18 cellular contexts compared by ENCODE assay signal in genomic region chr19:2902590-2903218, GRCh38. TPM values are rescaled to one million over a fixed set of nuclear protein-coding genes. Genes with fewer than 3 reads are reported as not detected.
DNase-seq lines count a peak whose midpoint lies in the region; ATAC-seq, FAIRE-seq and TF ChIP-seq lines count a peak whose summit lies in the region.
"Had no signal": no experiment of that assay in that cellular context is flagged by ENCODE, and none has a peak within 500 bp of the region (broad histone marks: within the 10 kb centered on the region; RNA-seq: fewer than 3 reads in every experiment).

No MANE protein-coding gene starts in this region.

- no peak overlapping the region for H3K9ac ChIP-seq in endothelial cell of umbilical vein (replicated peaks; ENCODE audit: extremely low read depth, insufficient read depth, low read length)

- H3K79me2 ChIP-seq in endothelial cell of umbilical vein (ENCODE audit: control insufficient read depth, insufficient read depth, low read length) = peaks cover 10% of the 10 kb centered on the region

- no peaks in the 10 kb centered on the region for H3K4me1 ChIP-seq in endothelial cell of umbilical vein (ENCODE audit: control insufficient read depth, extremely low read depth, insufficient read depth, low read length)
- peaks cover 0 to 10% of the 10 kb centered on the region in 2 donors for H3K4me1 ChIP-seq in right atrium auricular region

- peak; percentile 37 for FAIRE-seq in endothelial cell of umbilical vein (lab: Jason Lieb, UNC)

- H2AFZ ChIP-seq in endothelial cell of umbilical vein (ENCODE audit: low read depth, low read length) = no peak overlapping the region

- POLR2A ChIA-PET in endothelial cell of umbilical vein (lab: Charles Lee) = no interaction called here

- ATAC-seq in activated T-cell treated with anti-CD3 and anti-CD28 coated beads, Interleukin-2, amount 50 U/mL, for 72 hours (replicated peaks in 1 of 2) = no peak
- ATAC-seq: body of pancreas, sciatic nerve, T-helper 17 cell had no signal

- no peak for TF ChIP-seq POLR2A in endothelial cell of umbilical vein (IDR thresholded peaks at IDR 0.05; ENCODE audit: low read depth, low read length)

- no peaks in the 10 kb centered on the region for H3K9me3 Mint-ChIP-seq in activated T-cell treated with anti-CD3 and anti-CD28 coated beads, Interleukin-2, amount 50 U/mL, for 72 hours
- peaks cover 3% of the 10 kb centered on the region for H3K9me3 Mint-ChIP-seq in progenitor cell of endocrine pancreas (ENCODE audit: low read depth)

- H3K4me2 ChIP-seq in endothelial cell of umbilical vein (ENCODE audit: insufficient read depth, low read length) = no peak overlapping the region

- H3K27ac Mint-ChIP-seq in activated T-cell treated with anti-CD3 and anti-CD28 coated beads, Interleukin-2, amount 50 U/mL, for 72 hours = no peak overlapping the region
- H3K27ac Mint-ChIP-seq in progenitor cell of endocrine pancreas = no peak overlapping the region
- H3K27ac Mint-ChIP-seq: T-helper 17 cell had no signal

- H3K4me1 Mint-ChIP-seq in activated T-cell treated with anti-CD3 and anti-CD28 coated beads, Interleukin-2, amount 50 U/mL, for 72 hours (ENCODE audit: low read depth) = peaks cover 39% of the 10 kb centered on the region
- peaks cover 5% of the 10 kb centered on the region for H3K4me1 Mint-ChIP-seq in progenitor cell of endocrine pancreas (ENCODE audit: low read depth)

- H3K4me3 ChIP-seq in endothelial cell of umbilical vein (replicated peaks in 1 of 3; ENCODE audit: insufficient read depth in 1 of 3, low read depth in 1 of 3, low read length in 3 of 3) = no peak overlapping the region
- H3K4me3 ChIP-seq in right atrium auricular region = no peak overlapping the region
- H3K4me3 ChIP-seq: body of pancreas, lung had no signal

- TF ChIP-seq CTCF in endothelial cell of umbilical vein (IDR thresholded peaks at IDR 0.05; ENCODE audit: extremely low read depth in 1 of 2, insufficient read depth in 1 of 2, low read depth in 1 of 2, low read length in 2 of 2) = no peak
- no peak for TF ChIP-seq CTCF in progenitor cell of endocrine pancreas (IDR thresholded peaks at IDR 0.05; ENCODE audit: unreplicated experiment)
- TF ChIP-seq CTCF in right atrium auricular region (IDR thresholded peaks at IDR 0.05) = no peak

- no peaks in the 10 kb centered on the region for H3K9me1 ChIP-seq in endothelial cell of umbilical vein (replicated peaks; ENCODE audit: control insufficient read depth, extremely low read depth, insufficient read depth, low read length)

- H3K27ac ChIP-seq in KOPT-K1 (ENCODE audit: low read depth, low read length, poor library complexity, severe bottlenecking) (peak overlapping the region; percentile 32), endothelial cell of umbilical vein (ENCODE audit: insufficient read depth, low read depth, low read length) (no peak overlapping the region), right atrium auricular region (no peak overlapping the region)
- H3K27ac ChIP-seq: body of pancreas had no signal

- intact Hi-C loops in endothelial cell of umbilical vein (cut with micrococcal nuclease) = loop anchor here (5.0 kb wide), 1 partner anchor 200 kb away; no protein-coding TSS in a partner anchor

- CTCF ChIA-PET in endothelial cell of umbilical vein (lab: Charles Lee) = no interaction called here

- no peaks in the 10 kb centered on the region for H3K36me3 ChIP-seq in KOPT-K1 (ENCODE audit: insufficient read depth, low read length)
- no peaks in the 10 kb centered on the region for H3K36me3 ChIP-seq in endothelial cell of umbilical vein (ENCODE audit: control insufficient read depth in 2 of 2, extremely low read depth in 1 of 2, insufficient read depth in 2 of 2, low read length in 2 of 2)
- H3K36me3 ChIP-seq in right atrium auricular region = no peaks in the 10 kb centered on the region
- H3K36me3 ChIP-seq: upper lobe of left lung had no signal

- no peaks in the 10 kb centered on the region for H4K20me1 ChIP-seq in endothelial cell of umbilical vein (replicated peaks; ENCODE audit: control insufficient read depth, extremely low read depth, insufficient read depth, low read length)

- H3K9me3 ChIP-seq in KOPT-K1 (ENCODE audit: insufficient read depth, low read length, poor library complexity, severe bottlenecking) (no peaks in the 10 kb centered on the region), endothelial cell of umbilical vein (replicated peaks; ENCODE audit: control insufficient read depth, insufficient read depth, low read length) (no peaks in the 10 kb centered on the region), right atrium auricular region (no peaks in the 10 kb centered on the region)
- H3K9me3 ChIP-seq: body of pancreas, upper lobe of left lung had no signal

- no TSS peak for BruUV-seq in endothelial cell of umbilical vein (replicated peaks; lab: Mats Ljungman, UMichigan)

- no peak for DNase-seq in activated T-cell treated with anti-CD3 and anti-CD28 coated beads, Interleukin-2, amount 50 U/mL, for 72 hours
- DNase-seq in activated T-cell treated with anti-CD3 and anti-CD28 coated beads for 4 hours (no peak), endothelial cell of umbilical vein (ENCODE audit: low read depth, low spot score) (no peak), progenitor cell of endocrine pancreas (ENCODE audit: low spot score, unreplicated experiment) (no peak), right atrium auricular region (ENCODE audit: low spot score) (no peak), germinal center (ENCODE audit: low spot score) (no peak)
- no peak for DNase-seq in effector CD8-positive, alpha-beta T cell (lab: John Stamatoyannopoulos, UW)
- DNase-seq: DMS 273 treated with DMSO at 0.1 percent for 48 hours; foreskin fibroblast; NCI-H2081 treated with DMSO at 0.1 percent for 48 hours; NCI-H774; stimulated activated CD4-positive, alpha-beta T cell treated with anti-CD3 and anti-CD28 coated beads, Interleukin-2, amount 100 ng/mL, for 48 hours; T-helper 17 cell had no signal

- peak overlapping the region; percentile 91 to 98 for H3K4me3 Mint-ChIP-seq in activated T-cell treated with anti-CD3 and anti-CD28 coated beads, Interleukin-2, amount 50 U/mL, for 72 hours
- H3K4me3 Mint-ChIP-seq in progenitor cell of endocrine pancreas (ENCODE audit: low read depth) = peak overlapping the region; percentile 20

- no peaks in the 10 kb centered on the region for H3K27me3 Mint-ChIP-seq in activated T-cell treated with anti-CD3 and anti-CD28 coated beads, Interleukin-2, amount 50 U/mL, for 72 hours (ENCODE audit: low read depth)
- H3K27me3 Mint-ChIP-seq in progenitor cell of endocrine pancreas = no peaks in the 10 kb centered on the region
- H3K27me3 Mint-ChIP-seq: T-helper 17 cell had no signal

- H3K27me3 ChIP-seq in endothelial cell of umbilical vein (ENCODE audit: control insufficient read depth in 2 of 2, insufficient read depth in 2 of 2, low read length in 2 of 2) = no peaks in the 10 kb centered on the region
- H3K27me3 ChIP-seq in right atrium auricular region = no peaks in the 10 kb centered on the region
- H3K27me3 ChIP-seq: body of pancreas, upper lobe of left lung had no signal

- H3K36me3 Mint-ChIP-seq in activated T-cell treated with anti-CD3 and anti-CD28 coated beads, Interleukin-2, amount 50 U/mL, for 72 hours (ENCODE audit: insufficient read depth in 2 of 2) = peaks cover 2 to 3% of the 10 kb centered on the region in 2 donors
- peaks cover 1% of the 10 kb centered on the region for H3K36me3 Mint-ChIP-seq in progenitor cell of endocrine pancreas (ENCODE audit: insufficient read depth)

- dilution Hi-C loops in endothelial cell of umbilical vein (cut with MboI; ENCODE audit: extremely low pct_ligation_motif_present, low sequenced_read_pairs) = no loop called here

TF ChIP-seq in endothelial cell of umbilical vein, 7 proteins besides CTCF, POLR2A, EP300 and RAD21 (continues in another document):
- no peak for TF ChIP-seq GATA2 (IDR thresholded peaks at IDR 0.05; ENCODE audit: insufficient read depth, insufficient read length, low read depth, low read length)

RNA-seq across cellular contexts. Expression of gene ZNF57, which starts 2.0 kb away (rescaled TPM):
- 1 to 10 TPM; 6.2 to 7.6 TPM for total RNA-seq in activated T-cell treated with anti-CD3 and anti-CD28 coated beads, Interleukin-2, amount 50 U/mL, for 72 hours
- total RNA-seq in endothelial cell of umbilical vein (3.4 and 3.6 TPM in 2 replicates), progenitor cell of endocrine pancreas (3.8 and 5.3 TPM in 2 replicates), right atrium auricular region (1 to 10 TPM; 1.6 to 1.8 TPM)
- 2.0 TPM in 2 replicates for polyA plus RNA-seq in endothelial cell of umbilical vein
- polyA plus RNA-seq in endothelial cell of umbilical vein (2011; cell fraction: cytosol; rRNA removed) = 2.2 and 2.5 TPM in 2 replicates
- 2.7 and 3.8 TPM in 2 replicates for polyA plus RNA-seq in endothelial cell of umbilical vein (2011; cell fraction: nucleus; rRNA removed)
- 2.8 and 3.0 TPM in 2 replicates for polyA plus RNA-seq in endothelial cell of umbilical vein (2012)
- 6.2 and 7.4 TPM in 2 replicates for polyA minus RNA-seq in endothelial cell of umbilical vein
- 5.4 TPM for polyA minus RNA-seq in endothelial cell of umbilical vein (2011; cell fraction: cytosol; rRNA and poly(A)+ RNA removed)
- 1.7 and 2.3 TPM in 2 replicates for polyA minus RNA-seq in endothelial cell of umbilical vein (2011; cell fraction: nucleus; rRNA and poly(A)+ RNA removed)

RNA-seq across cellular contexts. Expression of gene ZNF556, which starts 35.6 kb away (rescaled TPM):
- total RNA-seq in activated T-cell treated with anti-CD3 and anti-CD28 coated beads, Interleukin-2, amount 50 U/mL, for 72 hours = under 1 TPM in 1 of 2 donors, not detected in 1; 0.10 TPM
- not detected in 2 replicates for total RNA-seq in endothelial cell of umbilical vein
- 0.01 TPM in 1 of 2 replicates, not detected in the other for polyA plus RNA-seq in endothelial cell of umbilical vein
- polyA plus RNA-seq in endothelial cell of umbilical vein (2011; cell fraction: cytosol; rRNA removed) = 0.03 TPM in 1 of 2 replicates, not detected in the other
- not detected in 2 replicates for polyA plus RNA-seq in endothelial cell of umbilical vein (2011; cell fraction: nucleus; rRNA removed)
- not detected in 2 replicates for polyA plus RNA-seq in endothelial cell of umbilical vein (2012)
- polyA minus RNA-seq in endothelial cell of umbilical vein = not detected in 2 replicates
- 1.6 TPM for polyA minus RNA-seq in endothelial cell of umbilical vein (2011; cell fraction: cytosol; rRNA and poly(A)+ RNA removed)
- not detected in 2 replicates for polyA minus RNA-seq in endothelial cell of umbilical vein (2011; cell fraction: nucleus; rRNA and poly(A)+ RNA removed)
- not detected in 2 replicates for total RNA-seq in progenitor cell of endocrine pancreas
- total RNA-seq in right atrium auricular region = not detected
- total RNA-seq: body of pancreas, lung, T-helper 17 cell, upper lobe of left lung had no signal

RNA-seq across cellular contexts. Expression of gene ZNF77, which starts 42.1 kb away (rescaled TPM):
- 1 to 10 TPM; 5.4 to 5.5 TPM for total RNA-seq in activated T-cell treated with anti-CD3 and anti-CD28 coated beads, Interleukin-2, amount 50 U/mL, for 72 hours
- total RNA-seq in endothelial cell of umbilical vein = 5.9 and 7.0 TPM in 2 replicates
- polyA plus RNA-seq in endothelial cell of umbilical vein = 7.7 and 10.2 TPM in 2 replicates
- 15.7 and 17.7 TPM in 2 replicates for polyA plus RNA-seq in endothelial cell of umbilical vein (2011; cell fraction: cytosol; rRNA removed)
- polyA plus RNA-seq in endothelial cell of umbilical vein (2011; cell fraction: nucleus; rRNA removed) = 14.0 and 14.9 TPM in 2 replicates
- 5.1 and 5.5 TPM in 2 replicates for polyA plus RNA-seq in endothelial cell of umbilical vein (2012)
- 11.6 and 14.0 TPM in 2 replicates for polyA minus RNA-seq in endothelial cell of umbilical vein
- polyA minus RNA-seq in endothelial cell of umbilical vein (2011; cell fraction: cytosol; rRNA and poly(A)+ RNA removed) = 1.8 TPM
- 5.2 and 5.3 TPM in 2 replicates for polyA minus RNA-seq in endothelial cell of umbilical vein (2011; cell fraction: nucleus; rRNA and poly(A)+ RNA removed)
- total RNA-seq in progenitor cell of endocrine pancreas = 6.3 and 7.1 TPM in 2 replicates
- total RNA-seq in right atrium auricular region = 1 to 10 TPM; 1.7 to 4.2 TPM
